In genomic region chr11:59029490-59029889, GRCh38 we compare ENCODE assay signal across 40 cellular contexts. TPM values are rescaled to one million over a fixed set of nuclear protein-coding genes. Genes with fewer than 3 reads are reported as not detected.
"Had no signal": no experiment of that assay in that cellular context is flagged by ENCODE, and none has a peak within 500 bp of the region (broad histone marks: within the 10 kb centered on the region; RNA-seq: fewer than 3 reads in every experiment).

No MANE protein-coding gene starts in this region.

- ATAC-seq: activated CD4-positive, alpha-beta T cell treated with anti-CD3 and anti-CD28 coated beads for 36 hours; activated CD8-positive, alpha-beta memory T cell treated with anti-CD3 and anti-CD28 coated beads, Interleukin-2, amount 10 ng/mL, durations not matched to agents 7 days and 5 days; activated CD8-positive, alpha-beta T cell treated with anti-CD3 and anti-CD28 coated beads, Interleukin-2, amount 10 ng/mL, durations not matched to agents 7 days and 5 days; activated naive CD8-positive, alpha-beta T cell treated with anti-CD3 and anti-CD28 coated beads, Interleukin-2, amount 50 U/mL, for 24 hours; effector memory CD8-positive, alpha-beta T cell; gastroesophageal sphincter; T-helper 17 cell had no signal

- H3K36me3 ChIP-seq: adrenal gland, ascending aorta, breast epithelium, cardiac muscle cell, esophagus squamous epithelium, gastroesophageal sphincter had no signal

- H3K27me3 ChIP-seq: adrenal gland, ascending aorta, breast epithelium, cardiac muscle cell, esophagus squamous epithelium, gastroesophageal sphincter had no signal

- H3K4me3 ChIP-seq: adrenal gland, ascending aorta, breast epithelium, cardiac muscle cell, coronary artery, dorsolateral prefrontal cortex, esophagus squamous epithelium, gastroesophageal sphincter had no signal

- H3K27ac ChIP-seq: adrenal gland, ascending aorta, breast epithelium, cardiac muscle cell, coronary artery, dorsolateral prefrontal cortex, epithelial cell of prostate, esophagus squamous epithelium, gastroesophageal sphincter had no signal

- H3K9me3 ChIP-seq: adrenal gland, ascending aorta, breast epithelium, esophagus squamous epithelium, gastroesophageal sphincter had no signal

- DNase-seq: activated CD4-positive, alpha-beta memory T cell treated with anti-CD3 and anti-CD28 coated beads for 36 hours; activated CD4-positive, alpha-beta T cell treated with anti-CD3 and anti-CD28 coated beads for 36 hours; activated CD4-positive, alpha-beta T cell treated with anti-CD3 and anti-CD28 coated beads, Interleukin-2, amount 10 ng/mL, durations not matched to agents 24 days and 14 days; activated CD4-positive, CD25-positive, alpha-beta regulatory T cell; activated CD4-positive, CD25-positive, alpha-beta regulatory T cell treated with anti-CD3 and anti-CD28 coated beads, Interleukin-2, amount 50 U/mL, for 72 hours; activated CD8-positive, alpha-beta memory T cell treated with anti-CD3 and anti-CD28 coated beads, Interleukin-2, amount 10 ng/mL, durations not matched to agents 7 days and 5 days; activated CD8-positive, alpha-beta memory T cell treated with anti-CD3 and anti-CD28 coated beads, Interleukin-2, amount 50 U/mL, for 4 hours; activated CD8-positive, alpha-beta T cell treated with anti-CD3 and anti-CD28 coated beads, Interleukin-2, amount 10 ng/mL, durations not matched to agents 7 days and 5 days; activated effector memory CD4-positive, alpha-beta T cell treated with anti-CD3 and anti-CD28 coated beads, Interleukin-2, amount 50 U/mL, for 16 hours; activated naive CD4-positive, alpha-beta T cell treated with anti-CD3 and anti-CD28 coated beads for 36 hours; activated naive CD8-positive, alpha-beta T cell treated with anti-CD3 and anti-CD28 coated beads for 36 hours; activated naive CD8-positive, alpha-beta T cell treated with anti-CD3 and anti-CD28 coated beads, Interleukin-2, amount 50 U/mL, for 24 hours; activated T-cell treated with anti-CD3 and anti-CD28 coated beads, Interleukin-2, amount 50 U/mL, for 1 hour; activated T-cell treated with anti-CD3 and anti-CD28 coated beads, Interleukin-2, amount 50 U/mL, for 48 hours; adrenal gland; amygdala; central memory CD4-positive, alpha-beta T cell; cerebellar nuclear complex; dorsolateral prefrontal cortex; effector CD4-positive, alpha-beta T cell; effector memory CD8-positive, alpha-beta T cell; esophagus squamous epithelium; foreskin melanocyte; T-helper 1 cell; T-helper 17 cell; T1000 had no signal

- H3K4me1 ChIP-seq: adrenal gland, ascending aorta, breast epithelium, esophagus squamous epithelium, gastroesophageal sphincter had no signal

RNA-seq across cellular contexts. Expression of gene GLYATL1B, which starts 56.6 kb away (rescaled TPM):
- total RNA-seq: activated CD4-positive, alpha-beta memory T cell treated with anti-CD3 and anti-CD28 coated beads for 36 hours; activated CD4-positive, alpha-beta T cell treated with anti-CD3 and anti-CD28 coated beads for 36 hours; activated CD4-positive, alpha-beta T cell treated with anti-CD3 and anti-CD28 coated beads, Interleukin-2, amount 10 ng/mL, durations not matched to agents 24 days and 14 days; activated CD8-positive, alpha-beta memory T cell treated with anti-CD3 and anti-CD28 coated beads for 36 hours; activated CD8-positive, alpha-beta memory T cell treated with anti-CD3 and anti-CD28 coated beads, Interleukin-2, amount 10 ng/mL, durations not matched to agents 7 days and 5 days; activated CD8-positive, alpha-beta T cell treated with anti-CD3 and anti-CD28 coated beads, Interleukin-2, amount 10 ng/mL, durations not matched to agents 7 days and 5 days; activated naive CD4-positive, alpha-beta T cell treated with anti-CD3 and anti-CD28 coated beads for 36 hours; activated naive CD8-positive, alpha-beta T cell treated with anti-CD3 and anti-CD28 coated beads for 36 hours; activated T-helper 1 cell treated with anti-CD3 and anti-CD28 coated beads, Interleukin-12 subunit alpha, Interleukin-12 subunit beta, Interleukin-2, Interleukin-4 antibody, amounts not matched to agents 30 ng/mL and 10 ng/mL and 1 ng/mL, durations not matched to agents 14 hours and 24 hours and 36 hours; activated T-helper 2 cell treated with anti-CD3 and anti-CD28 coated beads, Interferon-gamma antibody, Interleukin-2, Interleukin-4, amounts not matched to agents 10 μg/mL and 5 μg/mL and 100 μg/mL, durations not matched to agents 14 hours and 24 hours and 36 hours; adrenal gland; ascending aorta; breast epithelium; cardiac muscle cell; dorsolateral prefrontal cortex; endothelial cell of umbilical vein; esophagus squamous epithelium; fibroblast of lung; fibroblast of villous mesenchyme; gastroesophageal sphincter; glomerular endothelial cell; T-helper 17 cell had no signal
- polyA plus RNA-seq: adrenal gland, cardiac muscle cell, endothelial cell of umbilical vein, esophagus, fibroblast of lung had no signal
